ENCODE assay signal across 29 cellular contexts in genomic region chr9:72906810-72907209, GRCh38.
"Had no signal": no experiment of that assay in that cellular context is flagged by ENCODE, and none has a peak within 500 bp of the region (broad histone marks: within the 10 kb centered on the region; RNA-seq: fewer than 3 reads in every experiment).

No MANE protein-coding gene starts in this region.

- H3K4me3 Mint-ChIP-seq: stimulated activated effector memory CD8-positive, alpha-beta T cell treated with anti-CD3 and anti-CD28 coated beads, Interleukin-12 subunit alpha, Interleukin-12 subunit beta, amount 100 ng/mL, for 72 hours; stimulated activated memory B cell treated with anti-CD40 and anti-IgM and Interleukin-4, amounts not matched to agents 10 μg/mL and 1 μg/mL and 100 μg/mL, for 72 hours; stimulated activated naive B cell treated with anti-CD40 and anti-IgM and Interleukin-4, amounts not matched to agents 10 μg/mL and 1 μg/mL and 100 μg/mL, for 72 hours; stimulated activated naive CD8-positive, alpha-beta T cell treated with anti-CD3 and anti-CD28 coated beads, Interleukin-15, amount 100 ng/mL, for 72 hours; stimulated activated naive CD8-positive, alpha-beta T cell treated with anti-CD3 and anti-CD28 coated beads, Interleukin-15, Interleukin-2, amounts not matched to agents 100 ng/mL and 50 ng/mL, for 24 hours; type B pancreatic cell had no signal

- H3K27ac ChIP-seq: suprapubic skin, thoracic aorta, thyroid gland, tibial artery, transverse colon, upper lobe of left lung, upper lobe of right lung, uterus, vagina had no signal

- H3K27me3 ChIP-seq: stomach, suprapubic skin, testis, thyroid gland, tibial artery, tibial nerve, transverse colon, upper lobe of left lung, upper lobe of right lung, uterus, vagina had no signal

- ATAC-seq: stimulated activated effector memory CD8-positive, alpha-beta T cell treated with anti-CD3 and anti-CD28 coated beads, Interleukin-12 subunit alpha, Interleukin-12 subunit beta, amount 100 ng/mL, for 72 hours; stimulated activated memory B cell treated with anti-CD40 and anti-IgM and Interleukin-4, amounts not matched to agents 10 μg/mL and 1 μg/mL and 100 μg/mL, for 72 hours; stimulated activated naive B cell treated with anti-CD40 and anti-IgM and Interleukin-4, amounts not matched to agents 10 μg/mL and 1 μg/mL and 100 μg/mL, for 72 hours; stimulated activated naive CD8-positive, alpha-beta T cell treated with anti-CD3 and anti-CD28 coated beads, Interleukin-15, amount 100 ng/mL, for 72 hours; stimulated activated naive CD8-positive, alpha-beta T cell treated with anti-CD3 and anti-CD28 coated beads, Interleukin-15, Interleukin-2, amounts not matched to agents 100 U/mL and 50 U/mL, for 24 hours; upper lobe of right lung had no signal

- H3K36me3 Mint-ChIP-seq: stimulated activated effector memory CD8-positive, alpha-beta T cell treated with anti-CD3 and anti-CD28 coated beads, Interleukin-12 subunit alpha, Interleukin-12 subunit beta, amount 100 ng/mL, for 72 hours; stimulated activated memory B cell treated with anti-CD40 and anti-IgM and Interleukin-4, amounts not matched to agents 10 μg/mL and 1 μg/mL and 100 μg/mL, for 72 hours; stimulated activated naive B cell treated with anti-CD40 and anti-IgM and Interleukin-4, amounts not matched to agents 10 μg/mL and 1 μg/mL and 100 μg/mL, for 72 hours had no signal

- FAIRE-seq: urothelium cell line had no signal

- H3K27me3 Mint-ChIP-seq: stimulated activated memory B cell treated with anti-CD40 and anti-IgM and Interleukin-4, amounts not matched to agents 10 μg/mL and 1 μg/mL and 100 μg/mL, for 72 hours; stimulated activated naive B cell treated with anti-CD40 and anti-IgM and Interleukin-4, amounts not matched to agents 10 μg/mL and 1 μg/mL and 100 μg/mL, for 72 hours; type B pancreatic cell had no signal

- H3K4me3 ChIP-seq: stomach, suprapubic skin, testis, thoracic aorta, thyroid gland, tibial artery, tibial nerve, transverse colon, upper lobe of left lung, upper lobe of right lung, uterus, vagina had no signal

- DNase-seq: stimulated activated CD4-positive, alpha-beta T cell treated with anti-CD3 and anti-CD28 coated beads, Interleukin-2, amount 100 ng/mL, for 48 hours; stimulated activated CD4-positive, alpha-beta T cell treated with anti-CD3 and anti-CD28 coated beads, Interleukin-4, amount 100 ng/mL, for 1 hour; stimulated activated CD4-positive, alpha-beta T cell treated with anti-CD3 and anti-CD28 coated beads, Interleukin-4, amount 100 ng/mL, for 24 hours; stimulated activated CD4-positive, alpha-beta T cell treated with anti-CD3 and anti-CD28 coated beads, Interleukin-4, amount 100 ng/mL, for 4 hours; stimulated activated CD8-positive, alpha-beta memory T cell treated with anti-CD3 and anti-CD28 coated beads, Interleukin-4, amount 100 ng/mL, for 48 hours; stimulated activated naive B cell treated with anti-CD40 and anti-IgM and Interleukin-4, amounts not matched to agents 10 μg/mL and 1 μg/mL and 100 μg/mL, for 72 hours; stimulated activated naive CD4-positive, alpha-beta T cell; stimulated activated naive CD4-positive, alpha-beta T cell treated with Interleukin-2 at 50 U/mL for 16 hours; stimulated activated naive CD8-positive, alpha-beta T cell treated with anti-CD3 and anti-CD28 coated beads, Interleukin-15, amount 100 ng/mL, for 72 hours; stimulated activated naive CD8-positive, alpha-beta T cell treated with anti-CD3 and anti-CD28 coated beads, Interleukin-15, Interleukin-2, amounts not matched to agents 100 U/mL and 50 U/mL, for 24 hours; stomach; substantia nigra; testis; thyroid gland; tibial artery; transverse colon; trophoblast cell; upper lobe of left lung; upper lobe of right lung; uterus had no signal

- H3K36me3 ChIP-seq: suprapubic skin, uterus, vagina had no signal

- H3K27ac Mint-ChIP-seq: stimulated activated effector memory CD8-positive, alpha-beta T cell treated with anti-CD3 and anti-CD28 coated beads, Interleukin-12 subunit alpha, Interleukin-12 subunit beta, amount 100 ng/mL, for 72 hours; stimulated activated memory B cell treated with anti-CD40 and anti-IgM and Interleukin-4, amounts not matched to agents 10 μg/mL and 1 μg/mL and 100 μg/mL, for 72 hours; stimulated activated naive B cell treated with anti-CD40 and anti-IgM and Interleukin-4, amounts not matched to agents 10 μg/mL and 1 μg/mL and 100 μg/mL, for 72 hours; stimulated activated naive CD8-positive, alpha-beta T cell treated with anti-CD3 and anti-CD28 coated beads, Interleukin-15, amount 100 ng/mL, for 72 hours; stimulated activated naive CD8-positive, alpha-beta T cell treated with anti-CD3 and anti-CD28 coated beads, Interleukin-15, Interleukin-2, amounts not matched to agents 100 ng/mL and 50 ng/mL, for 24 hours; type B pancreatic cell had no signal

- H3K9me3 Mint-ChIP-seq: stimulated activated effector memory CD8-positive, alpha-beta T cell treated with anti-CD3 and anti-CD28 coated beads, Interleukin-12 subunit alpha, Interleukin-12 subunit beta, amount 100 ng/mL, for 72 hours; stimulated activated memory B cell treated with anti-CD40 and anti-IgM and Interleukin-4, amounts not matched to agents 10 μg/mL and 1 μg/mL and 100 μg/mL, for 72 hours; stimulated activated naive B cell treated with anti-CD40 and anti-IgM and Interleukin-4, amounts not matched to agents 10 μg/mL and 1 μg/mL and 100 μg/mL, for 72 hours; stimulated activated naive CD8-positive, alpha-beta T cell treated with anti-CD3 and anti-CD28 coated beads, Interleukin-15, amount 100 ng/mL, for 72 hours; stimulated activated naive CD8-positive, alpha-beta T cell treated with anti-CD3 and anti-CD28 coated beads, Interleukin-15, Interleukin-2, amounts not matched to agents 100 ng/mL and 50 ng/mL, for 24 hours; type B pancreatic cell had no signal

- H3K4me1 ChIP-seq: suprapubic skin, tibial artery, upper lobe of left lung, upper lobe of right lung, uterus, vagina had no signal

- H3K4me1 Mint-ChIP-seq: stimulated activated effector memory CD8-positive, alpha-beta T cell treated with anti-CD3 and anti-CD28 coated beads, Interleukin-12 subunit alpha, Interleukin-12 subunit beta, amount 100 ng/mL, for 72 hours; stimulated activated memory B cell treated with anti-CD40 and anti-IgM and Interleukin-4, amounts not matched to agents 10 μg/mL and 1 μg/mL and 100 μg/mL, for 72 hours; stimulated activated naive B cell treated with anti-CD40 and anti-IgM and Interleukin-4, amounts not matched to agents 10 μg/mL and 1 μg/mL and 100 μg/mL, for 72 hours; stimulated activated naive CD8-positive, alpha-beta T cell treated with anti-CD3 and anti-CD28 coated beads, Interleukin-15, amount 100 ng/mL, for 72 hours had no signal

- H3K9me3 ChIP-seq: stomach, suprapubic skin, testis, thoracic aorta, thyroid gland, tibial artery, tibial nerve, transverse colon, upper lobe of left lung, upper lobe of right lung, uterus, vagina had no signal
